6 cellular contexts compared by ENCODE assay signal in the genomic region with DNA sequence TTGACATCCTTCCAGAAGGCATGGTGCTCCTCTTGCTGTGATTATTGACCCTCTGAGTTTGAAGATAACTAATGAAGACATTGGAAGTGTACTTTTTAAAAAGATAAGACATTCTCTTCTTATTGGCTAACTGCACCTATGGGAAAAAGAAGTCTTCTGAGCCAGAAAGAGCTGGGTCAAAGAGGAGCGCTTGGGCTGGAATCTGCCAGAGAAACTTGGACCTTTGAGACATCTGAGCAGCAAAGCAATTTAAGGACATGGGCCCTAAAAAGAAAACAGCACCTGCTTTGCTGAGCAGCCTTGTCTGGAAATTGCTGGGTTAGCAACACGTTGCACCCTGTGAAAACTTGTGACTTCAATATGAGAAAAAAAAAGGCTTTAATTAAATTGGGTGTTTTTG. TPM values are rescaled to one million over a fixed set of nuclear protein-coding genes. Genes with fewer than 3 reads are reported as not detected.
"Had no signal": no experiment of that assay in that cellular context is flagged by ENCODE, and none has a peak within 500 bp of the region (broad histone marks: within the 10 kb centered on the region; RNA-seq: fewer than 3 reads in every experiment).

No MANE protein-coding gene starts in this region.

- H3K4me3 ChIP-seq: GM23338 had no signal

- DNase-seq: H9, HCEC 1CT, IMR-90 had no signal

- ATAC-seq: GM23338 had no signal

RNA-seq across cellular contexts. Expression of a gene that starts 27.8 kb away (rescaled TPM):
- total RNA-seq: GM23338, H1, H9, HT-29 had no signal
- polyA plus RNA-seq: H1 had no signal
